9 cellular contexts compared by ENCODE assay signal in genomic region chr2:20641123-20641985, GRCh38. TPM values are rescaled to one million over a fixed set of nuclear protein-coding genes. Genes with fewer than 3 reads are reported as not detected.
DNase-seq lines count a peak whose midpoint lies in the region; ATAC-seq and TF ChIP-seq lines count a peak whose summit lies in the region.
"Had no signal": no experiment of that assay in that cellular context is flagged by ENCODE, and none has a peak within 500 bp of the region (broad histone marks: within the 10 kb centered on the region; RNA-seq: fewer than 3 reads in every experiment).

No MANE protein-coding gene starts in this region.

- peak overlapping the region; percentile 50 for H3K27ac Mint-ChIP-seq in neural crest cell (ENCODE audit: unreplicated experiment)

- DNase-seq in ACHN (peak; percentile 71), T1000 (lab: John Stamatoyannopoulos, UW) (peak; percentile 75), fibroblast of gingiva (ENCODE audit: low read depth) (peak; percentile 21), neural crest cell (ENCODE audit: low read depth, low spot score) (no peak), NCI-H2171 (lab: John Stamatoyannopoulos, UW) (no peak), NCI-H774 (lab: John Stamatoyannopoulos, UW) (no peak)

- no peaks in the 10 kb centered on the region for H3K9me3 Mint-ChIP-seq in neural crest cell
- H3K9me3 Mint-ChIP-seq: stimulated activated effector memory CD8-positive, alpha-beta T cell treated with anti-CD3 and anti-CD28 coated beads, Interleukin-12 subunit alpha, Interleukin-12 subunit beta, amount 100 ng/mL, for 72 hours had no signal

- no peaks in the 10 kb centered on the region for H3K36me3 Mint-ChIP-seq in neural crest cell (ENCODE audit: low read depth)

- TF ChIP-seq CTCF in neural crest cell (conservative IDR thresholded peaks at IDR 0.05) = no peak

- ATAC-seq in HG02759 (IDR thresholded peaks at IDR 0.05; ENCODE audit: unreplicated experiment) (no peak), GM21381 (IDR thresholded peaks at IDR 0.05; ENCODE audit: unreplicated experiment) (no peak)

- in situ Hi-C loops in ACHN (cut with HindIII; ENCODE audit: low pct_ligation_motif_present, low pct_unique_long_range_greater_than_20kb, low sequenced_read_pairs) = loop anchor here (25.0 kb wide), 1 partner anchor 204 kb away; the partner anchor contains the start of gene RHOB

- H3K27me3 Mint-ChIP-seq in neural crest cell (ENCODE audit: low read depth) = no peaks in the 10 kb centered on the region

- H3K4me3 Mint-ChIP-seq in neural crest cell = no peak overlapping the region
- H3K4me3 Mint-ChIP-seq: stimulated activated effector memory CD8-positive, alpha-beta T cell treated with anti-CD3 and anti-CD28 coated beads, Interleukin-12 subunit alpha, Interleukin-12 subunit beta, amount 100 ng/mL, for 72 hours had no signal

- peaks cover 5% of the 10 kb centered on the region for H3K4me1 Mint-ChIP-seq in neural crest cell

RNA-seq across cellular contexts. Expression of gene HS1BP3, which starts 9.5 kb away (rescaled TPM):
- total RNA-seq in neural crest cell = 19.4 and 19.6 TPM in 2 replicates

RNA-seq across cellular contexts. Expression of gene GDF7, which starts 25.6 kb away (rescaled TPM):
- total RNA-seq in neural crest cell = 0.36 and 0.40 TPM in 2 replicates

Comparison
In these comparisons a context has a peak if more than half of its experiments do, and no peak if none do; other contexts are left out.
1. DNase-seq: peak in ACHN (single experiment), T1000 (single experiment) and fibroblast of gingiva (single experiment); none in neural crest cell (single experiment), NCI-H2171 (single experiment) and NCI-H774 (single experiment).